ENCODE assay signal across 21 cellular contexts in genomic region chr18:23451011-23451410, GRCh38. TPM values are rescaled to one million over a fixed set of nuclear protein-coding genes. Genes with fewer than 3 reads are reported as not detected.
A peak's percentile ranks its signal among the peaks of the same experiment; 100 is the strongest.
DNase-seq lines count a peak whose midpoint lies in the region; ATAC-seq, FAIRE-seq and TF ChIP-seq lines count a peak whose summit lies in the region.
"Had no signal": no experiment of that assay in that cellular context is flagged by ENCODE, and none has a peak within 500 bp of the region (broad histone marks: within the 10 kb centered on the region; RNA-seq: fewer than 3 reads in every experiment).

No MANE protein-coding gene starts in this region.

- H3K56ac ChIP-seq in H1 (replicated peaks; ENCODE audit: insufficient read length, low read depth, low read length): no peak overlapping the region

- peak overlapping the region; percentile 28 for H3K27ac Mint-ChIP-seq in activated CD4-positive, alpha-beta memory T cell treated with anti-CD3 and anti-CD28 coated beads for 36 hours
- no peak overlapping the region for H3K27ac Mint-ChIP-seq in activated CD4-positive, alpha-beta memory T cell treated with anti-CD3 and anti-CD28 coated beads, Interleukin-2, amount 10 ng/mL, durations not matched to agents 7 days and 5 days
- peak overlapping the region; percentile 90 to 97 (median 91) for H3K27ac Mint-ChIP-seq in IgD-negative memory B cell

- peaks cover 0 to 20% of the 10 kb centered on the region in 2 experiments; a peak in 3 of 4 replicates for H3K79me2 ChIP-seq in H1 (ENCODE audit: control insufficient read depth in 1 of 2, insufficient read depth in 2 of 2, low read length in 2 of 2)
- peaks cover 32% of the 10 kb centered on the region for H3K79me2 ChIP-seq in osteoblast (ENCODE audit: insufficient read depth, low read length)

- intact Hi-C loops in activated CD4-positive, alpha-beta memory T cell treated with anti-CD3 and anti-CD28 coated beads for 36 hours (cut with micrococcal nuclease): loop anchor here (5.0 kb wide), 1 partner anchor 1839 kb away; the partner anchor contains the start of gene SNRPD1

- H4K91ac ChIP-seq in H1 (replicated peaks; ENCODE audit: insufficient read length, low read length): no peak overlapping the region

- POLR2A ChIA-PET in activated CD4-positive, alpha-beta memory T cell treated with anti-CD3 and anti-CD28 coated beads for 36 hours (lab: Charles Lee): no interaction called here
- POLR2A ChIA-PET in activated CD4-positive, alpha-beta memory T cell treated with anti-CD3 and anti-CD28 coated beads, Interleukin-2, amount 10 ng/mL, durations not matched to agents 7 days and 5 days (lab: Charles Lee): no interaction called here
- POLR2A ChIA-PET in H1 (lab: Charles Lee; ENCODE audit: partially characterized antibody): no interaction called here

- peak overlapping the region; percentile 4; the same call in 1 of the 2 replicates for H2BK12ac ChIP-seq in H1 (ENCODE audit: low read depth, low read length)

- no peak overlapping the region for H2BK120ac ChIP-seq in H1 (replicated peaks; ENCODE audit: low read depth, low read length)

- no peak for DNase-seq in activated CD4-positive, alpha-beta memory T cell treated with anti-CD3 and anti-CD28 coated beads for 36 hours
- no peak for DNase-seq in activated CD4-positive, alpha-beta memory T cell treated with anti-CD3 and anti-CD28 coated beads, Interleukin-2, amount 10 ng/mL, durations not matched to agents 7 days and 5 days
- DNase-seq in H1 (ENCODE audit: low read depth in 1 of 2, low spot score in 2 of 2): no peak
- DNase-seq in osteoblast (ENCODE audit: insufficient read length, low spot score, missing footprints): no peak
- DNase-seq in COR-L47 (lab: John Stamatoyannopoulos, UW): no peak
- DNase-seq: BE2C; CD4-positive, alpha-beta memory T cell; DMS79; NCI-H1092 treated with DMSO at 0.1 percent for 48 hours; NCI-H2081 treated with DMSO at 0.1 percent for 48 hours; NCI-H510A; NCI-H774; PC-9; SJCRH30 had no signal

- no peak overlapping the region for H3K4ac ChIP-seq in H1 (replicated peaks; ENCODE audit: insufficient read length, low read depth, low read length)

- no peak overlapping the region for H3K23ac ChIP-seq in H1 (ENCODE audit: insufficient read length)

- H2AFZ ChIP-seq in H1 (ENCODE audit: low read length): no peak overlapping the region
- peak overlapping the region; percentile 66 for H2AFZ ChIP-seq in osteoblast (ENCODE audit: low read length)
- H2AFZ ChIP-seq: PC-9 had no signal

- WGBS in H1 (ENCODE audit: extremely low coverage in 1 of 2, insufficient coverage in 1 of 2, insufficient read length in 1 of 2, insufficient replicate concordance in 2 of 2, low coverage in 1 of 2, low lambda C conversion rate in 2 of 2, missing lambda C conversion rate in 1 of 2), 2 experiments: 97% methylated on average over 18 of the region's 18 CpGs; no CpG with 5 or more reads in 1 of the 2 experiments

- no peak overlapping the region for H4K5ac ChIP-seq in H1 (ENCODE audit: insufficient read length, low read depth, low read length)

- no peak overlapping the region for H2BK20ac ChIP-seq in H1 (ENCODE audit: low read length)

- H3K36me3 Mint-ChIP-seq in activated CD4-positive, alpha-beta memory T cell treated with anti-CD3 and anti-CD28 coated beads for 36 hours: no peaks in the 10 kb centered on the region
- peaks cover 12% of the 10 kb centered on the region for H3K36me3 Mint-ChIP-seq in activated CD4-positive, alpha-beta memory T cell treated with anti-CD3 and anti-CD28 coated beads, Interleukin-2, amount 10 ng/mL, durations not matched to agents 7 days and 5 days (ENCODE audit: low read depth)
- H3K36me3 Mint-ChIP-seq in IgD-negative memory B cell: no peaks in the 10 kb centered on the region

- H3K14ac ChIP-seq in H1 (ENCODE audit: insufficient read length): no peak overlapping the region

- no peak for TF ChIP-seq RAD21 in H1 (IDR thresholded peaks at IDR 0.05 in 1 of 2, conservative IDR thresholded peaks at IDR 0.05 in 1 of 2; ENCODE audit: low read depth in 2 of 2, low read length in 2 of 2)

- no peaks in the 10 kb centered on the region for H3K27me3 ChIP-seq in H1 (replicated peaks in 1 of 4; ENCODE audit: control insufficient read depth in 3 of 4, extremely low read depth in 1 of 4, insufficient read depth in 3 of 4, low read length in 3 of 4)
- H3K27me3 ChIP-seq in osteoblast (ENCODE audit: insufficient read depth, low read length): peaks cover 3% of the 10 kb centered on the region
- H3K27me3 ChIP-seq: BE2C, SJCRH30 had no signal

- H2AK5ac ChIP-seq in H1 (ENCODE audit: low read depth, low read length): no peak overlapping the region

- peaks cover 5% of the 10 kb centered on the region; the same call in 1 of the 2 replicates for H3K23me2 ChIP-seq in H1 (ENCODE audit: low read depth, low read length)

- H3K9me3 ChIP-seq in H1 (ENCODE audit: insufficient read depth in 2 of 2, low read depth in 1 of 2, low read length in 1 of 2) (no peaks in the 10 kb centered on the region), osteoblast (ENCODE audit: low read depth, low read length) (no peaks in the 10 kb centered on the region)
- H3K9me3 ChIP-seq: BE2C, SJCRH30 had no signal

- no peak for TF ChIP-seq EP300 in H1 (IDR thresholded peaks at IDR 0.05; ENCODE audit: borderline replicate concordance in 1 of 2, low read depth in 2 of 2, low read length in 2 of 2)

- no peak overlapping the region for H3K18ac ChIP-seq in H1 (ENCODE audit: extremely low read depth, low read length)

- no peak overlapping the region for H2BK15ac ChIP-seq in H1 (ENCODE audit: low read length)

- H3K4me3 Mint-ChIP-seq in activated CD4-positive, alpha-beta memory T cell treated with anti-CD3 and anti-CD28 coated beads for 36 hours: no peak overlapping the region
- H3K4me3 Mint-ChIP-seq in activated CD4-positive, alpha-beta memory T cell treated with anti-CD3 and anti-CD28 coated beads, Interleukin-2, amount 10 ng/mL, durations not matched to agents 7 days and 5 days: no peak overlapping the region
- peak overlapping the region; percentile 62 to 99 (median 70) for H3K4me3 Mint-ChIP-seq in IgD-negative memory B cell

- no peak for TF ChIP-seq CTCF in H1 (IDR thresholded peaks at IDR 0.05; ENCODE audit: control extremely low read depth in 1 of 3, insufficient read depth in 1 of 3, low read depth in 1 of 3, low read length in 3 of 3)
- TF ChIP-seq CTCF in osteoblast (IDR thresholded peaks at IDR 0.05; ENCODE audit: extremely low read depth, low read depth, low read length): no peak

- no peak for FAIRE-seq in H1 (lab: Jason Lieb, UNC)
- FAIRE-seq: D721Med, GM12891 had no signal

- H2BK5ac ChIP-seq in H1 (ENCODE audit: low read depth, low read length): no peak overlapping the region

- H3K79me1 ChIP-seq in H1 (ENCODE audit: low read depth, low read length): no peaks in the 10 kb centered on the region; the same call in 1 of the 2 replicates

- no peak overlapping the region for H4K8ac ChIP-seq in H1 (ENCODE audit: extremely low read depth, insufficient read depth, low read length)

- H3K27ac ChIP-seq in H1 (ENCODE audit: low read depth, low read length): no peak overlapping the region
- H3K27ac ChIP-seq in osteoblast (ENCODE audit: low read depth, low read length): no peak overlapping the region
- H3K27ac ChIP-seq: 22Rv1, KMS-11, SJCRH30 had no signal

- H3K36me3 ChIP-seq in H1 (ENCODE audit: control insufficient read depth in 2 of 4, insufficient read depth in 4 of 4, low read length in 3 of 4) (no peaks in the 10 kb centered on the region), osteoblast (ENCODE audit: insufficient read depth, low read length) (no peaks in the 10 kb centered on the region)
- H3K36me3 ChIP-seq: BE2C, SJCRH30 had no signal

- H3K9me3 Mint-ChIP-seq in activated CD4-positive, alpha-beta memory T cell treated with anti-CD3 and anti-CD28 coated beads for 36 hours: no peaks in the 10 kb centered on the region
- no peaks in the 10 kb centered on the region for H3K9me3 Mint-ChIP-seq in activated CD4-positive, alpha-beta memory T cell treated with anti-CD3 and anti-CD28 coated beads, Interleukin-2, amount 10 ng/mL, durations not matched to agents 7 days and 5 days
- peaks cover 0 to 3% (median 0%) of the 10 kb centered on the region in 3 donors for H3K9me3 Mint-ChIP-seq in IgD-negative memory B cell

- H3K4me1 ChIP-seq in H1 (replicated peaks in 1 of 4; ENCODE audit: control insufficient read depth in 3 of 4, insufficient read depth in 4 of 4, low read length in 3 of 4) (no peaks in the 10 kb centered on the region), osteoblast (ENCODE audit: insufficient read depth, low read length) (peaks cover 19% of the 10 kb centered on the region)
- H3K4me1 ChIP-seq: BE2C, SJCRH30 had no signal

- H3K4me3 ChIP-seq in H1 (ENCODE audit: extremely low read depth in 1 of 4, insufficient read depth in 2 of 4, low read depth in 3 of 4, low read length in 4 of 4) (no peak overlapping the region), osteoblast (ENCODE audit: insufficient read depth, low read length) (no peak overlapping the region)
- H3K4me3 ChIP-seq: PC-9, SJCRH30 had no signal

- H3K9ac ChIP-seq in H1 (replicated peaks in 1 of 4; ENCODE audit: extremely low read depth in 1 of 4, low read depth in 3 of 4, low read length in 3 of 4): no peak overlapping the region
- H3K9ac ChIP-seq: KMS-11 had no signal

- TF ChIP-seq POLR2A in H1 (IDR thresholded peaks at IDR 0.05; ENCODE audit: control extremely low read depth in 1 of 2, low read depth in 2 of 2, low read length in 2 of 2) (no peak), GM18505 (IDR thresholded peaks at IDR 0.05; ENCODE audit: borderline replicate concordance, extremely low read depth, insufficient read depth, insufficient read length) (no peak)

- no peaks in the 10 kb centered on the region for H4K20me1 ChIP-seq in H1 (replicated peaks in 1 of 2; ENCODE audit: control insufficient read depth in 1 of 2, insufficient read depth in 2 of 2, low read length in 2 of 2)
- H4K20me1 ChIP-seq in osteoblast (ENCODE audit: insufficient read depth, low read length): peaks cover 14% of the 10 kb centered on the region

- H3K4me2 ChIP-seq in H1 (ENCODE audit: insufficient read depth in 1 of 2, low read depth in 2 of 2, low read length in 2 of 2): no peak overlapping the region
- no peak overlapping the region for H3K4me2 ChIP-seq in osteoblast (ENCODE audit: insufficient read depth, low read length)
- H3K4me2 ChIP-seq: KMS-11 had no signal

- peaks cover 2% of the 10 kb centered on the region for H3K27me3 Mint-ChIP-seq in activated CD4-positive, alpha-beta memory T cell treated with anti-CD3 and anti-CD28 coated beads for 36 hours
- H3K27me3 Mint-ChIP-seq in activated CD4-positive, alpha-beta memory T cell treated with anti-CD3 and anti-CD28 coated beads, Interleukin-2, amount 10 ng/mL, durations not matched to agents 7 days and 5 days: peaks cover 11% of the 10 kb centered on the region
- H3K27me3 Mint-ChIP-seq in IgD-negative memory B cell: no peaks in the 10 kb centered on the region

- CTCF ChIA-PET in activated CD4-positive, alpha-beta memory T cell treated with anti-CD3 and anti-CD28 coated beads for 36 hours (lab: Charles Lee): no interaction called here
- CTCF ChIA-PET in activated CD4-positive, alpha-beta memory T cell treated with anti-CD3 and anti-CD28 coated beads, Interleukin-2, amount 10 ng/mL, durations not matched to agents 7 days and 5 days (lab: Charles Lee): no interaction called here
- CTCF ChIA-PET in H1 (lab: Charles Lee; ENCODE audit: partially characterized antibody): no interaction called here

- H3K4me1 Mint-ChIP-seq in activated CD4-positive, alpha-beta memory T cell treated with anti-CD3 and anti-CD28 coated beads for 36 hours (ENCODE audit: low read depth): peaks cover 32% of the 10 kb centered on the region
- H3K4me1 Mint-ChIP-seq in activated CD4-positive, alpha-beta memory T cell treated with anti-CD3 and anti-CD28 coated beads, Interleukin-2, amount 10 ng/mL, durations not matched to agents 7 days and 5 days: peaks cover 41% of the 10 kb centered on the region
- H3K4me1 Mint-ChIP-seq in IgD-negative memory B cell: peaks cover 28 to 36% (median 28%) of the 10 kb centered on the region in 3 donors

- ATAC-seq in HG02610 (IDR thresholded peaks at IDR 0.05; ENCODE audit: unreplicated experiment) (no peak), GM18505 (IDR thresholded peaks at IDR 0.05; ENCODE audit: unreplicated experiment) (no peak)

RNA-seq across cellular contexts. Expression of gene RIOK3, which starts 2.1 kb away (rescaled TPM):
- total RNA-seq in activated CD4-positive, alpha-beta memory T cell treated with anti-CD3 and anti-CD28 coated beads for 36 hours: 10 to 100 TPM; 51.0 to 55.8 TPM
- total RNA-seq in activated CD4-positive, alpha-beta memory T cell treated with anti-CD3 and anti-CD28 coated beads, Interleukin-2, amount 10 ng/mL, durations not matched to agents 7 days and 5 days: 10 to 100 TPM; 68.3 to 74.8 TPM
- polyA plus RNA-seq in IgD-negative memory B cell: 42.0 TPM
- 17.6 and 24.3 TPM in 2 replicates for total RNA-seq in H1 (2021; fragmentation: NEBNext Ultra II Directional; extraction: Animal tissue kit (Norgen Biotek cat#: 25700))
- polyA plus RNA-seq in H1 (2011; rRNA removed): 5.8 and 7.5 TPM in 2 replicates
- 9.9 TPM for polyA plus RNA-seq in H1 (2011; cell fraction: cytosol; rRNA removed)
- 10.9 TPM for polyA plus RNA-seq in H1 (2011; cell fraction: nucleus; rRNA removed)
- 14.3 to 27.4 TPM (median 16.7 TPM) in 4 replicates for polyA plus RNA-seq in H1 (2012, experiment 1 of 2)
- polyA plus RNA-seq in H1 (2012, experiment 2 of 2): 1.3 TPM
- polyA plus RNA-seq in H1 (2013, experiment 1 of 2): 14.3 TPM
- 13.3 TPM for polyA plus RNA-seq in H1 (2013, experiment 2 of 2)
- polyA minus RNA-seq in H1 (2011; rRNA and poly(A)+ RNA removed): 12.5 and 13.0 TPM in 2 replicates
- 15.8 TPM for polyA minus RNA-seq in H1 (2011; cell fraction: cytosol; rRNA and poly(A)+ RNA removed)
- 24.1 TPM for polyA minus RNA-seq in H1 (2011; cell fraction: nucleus; rRNA and poly(A)+ RNA removed)
- 98.1 and 110 TPM in 2 replicates for total RNA-seq in osteoblast

RNA-seq across cellular contexts. Expression of gene RMC1, which starts 52.3 kb away (rescaled TPM):
- 10 to 100 TPM; 47.6 to 48.6 TPM for total RNA-seq in activated CD4-positive, alpha-beta memory T cell treated with anti-CD3 and anti-CD28 coated beads for 36 hours
- 10 to 100 TPM; 54.9 to 55.9 TPM for total RNA-seq in activated CD4-positive, alpha-beta memory T cell treated with anti-CD3 and anti-CD28 coated beads, Interleukin-2, amount 10 ng/mL, durations not matched to agents 7 days and 5 days
- polyA plus RNA-seq in IgD-negative memory B cell (73.0 TPM), H1 (2011; rRNA removed) (14.2 and 16.4 TPM in 2 replicates)
- total RNA-seq in H1 (2021; fragmentation: NEBNext Ultra II Directional; extraction: Animal tissue kit (Norgen Biotek cat#: 25700)): 20.1 and 21.3 TPM in 2 replicates
- polyA plus RNA-seq in H1 (2011; cell fraction: cytosol; rRNA removed): 12.6 TPM
- polyA plus RNA-seq in H1 (2011; cell fraction: nucleus; rRNA removed): 22.0 TPM
- 13.8 to 18.0 TPM (median 16.3 TPM) in 4 replicates for polyA plus RNA-seq in H1 (2012, experiment 1 of 2)
- polyA plus RNA-seq in H1 (2012, experiment 2 of 2): 6.8 TPM
- 21.6 TPM for polyA plus RNA-seq in H1 (2013, experiment 1 of 2)
- 21.4 TPM for polyA plus RNA-seq in H1 (2013, experiment 2 of 2)
- 11.1 and 13.4 TPM in 2 replicates for polyA minus RNA-seq in H1 (2011; rRNA and poly(A)+ RNA removed)
- polyA minus RNA-seq in H1 (2011; cell fraction: cytosol; rRNA and poly(A)+ RNA removed): 12.6 TPM
- 11.3 TPM for polyA minus RNA-seq in H1 (2011; cell fraction: nucleus; rRNA and poly(A)+ RNA removed)
- total RNA-seq in osteoblast: 22.8 and 26.2 TPM in 2 replicates

Comparison
In these comparisons a context has a peak if more than half of its experiments do, and no peak if none do; other contexts are left out.
1. H3K4me3 Mint-ChIP-seq: peak in IgD-negative memory B cell (4 of 4); none in activated CD4-positive, alpha-beta memory T cell treated with anti-CD3 and anti-CD28 coated beads for 36 hours (single experiment) and activated CD4-positive, alpha-beta memory T cell treated with anti-CD3 and anti-CD28 coated beads, Interleukin-2, amount 10 ng/mL, durations not matched to agents 7 days and 5 days (single experiment).